8 cellular contexts compared by ENCODE assay signal in the genomic region with DNA sequence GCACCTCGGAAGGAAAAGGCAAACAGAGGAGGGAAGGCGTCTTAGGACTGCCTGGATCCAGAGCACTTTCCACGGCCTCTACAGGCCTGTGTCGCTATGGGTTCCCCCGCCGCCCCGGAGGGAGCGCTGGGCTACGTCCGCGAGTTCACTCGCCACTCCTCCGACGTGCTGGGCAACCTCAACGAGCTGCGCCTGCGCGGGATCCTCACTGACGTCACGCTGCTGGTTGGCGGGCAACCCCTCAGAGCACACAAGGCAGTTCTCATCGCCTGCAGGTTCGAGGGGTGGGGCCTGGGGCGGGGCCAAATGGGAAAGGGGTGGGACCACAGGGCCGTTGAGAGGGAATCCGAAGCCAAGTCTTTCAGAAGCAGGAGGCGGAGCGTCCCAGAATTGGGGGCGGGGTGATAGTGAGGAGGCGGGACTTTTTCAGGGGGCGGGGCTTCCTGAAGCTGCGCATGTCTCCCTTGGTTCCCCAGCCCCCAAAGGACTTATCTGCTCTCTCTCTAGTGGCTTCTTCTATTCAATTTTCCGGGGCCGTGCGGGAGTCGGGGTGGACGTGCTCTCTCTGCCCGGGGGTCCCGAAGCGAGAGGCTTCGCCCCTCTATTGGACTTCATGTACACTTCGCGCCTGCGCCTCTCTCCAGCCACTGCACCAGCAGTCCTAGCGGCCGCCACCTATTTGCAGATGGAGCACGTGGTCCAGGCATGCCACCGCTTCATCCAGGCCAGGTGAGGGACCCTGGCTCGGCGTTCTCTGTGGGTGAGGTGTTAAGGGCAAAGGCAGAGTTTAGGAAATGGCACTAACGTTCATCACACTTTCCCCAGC. TPM values are rescaled to one million over a fixed set of nuclear protein-coding genes. Genes with fewer than 3 reads are reported as not detected.
A peak's percentile ranks its signal among the peaks of the same experiment; 100 is the strongest.
DNase-seq lines count a peak whose midpoint lies in the region; ATAC-seq, FAIRE-seq and TF ChIP-seq lines count a peak whose summit lies in the region.

No MANE protein-coding gene starts in this region.

- no peak for TF ChIP-seq EP300 in suprapubic skin (IDR thresholded peaks at IDR 0.05)

- H3K27ac ChIP-seq in pancreas = peak overlapping the region in 2 of 4 donors; percentile 33 to 62
- peak overlapping the region; percentile 86 for H3K27ac ChIP-seq in suprapubic skin

- 31 to 35% methylated on average over 51 of the region's 51 CpGs for WGBS in pancreas, 2 donors
- WGBS in suprapubic skin = 34% methylated on average over 49 of the region's 51 CpGs

- ATAC-seq in pancreas = peak; percentile 72 to 79 (median 76)
- ATAC-seq in GM18909 (IDR thresholded peaks at IDR 0.05; ENCODE audit: poor library complexity, unreplicated experiment) = no peak

- H3K4me1 ChIP-seq in pancreas (peaks cover 0 to 10% (median 0%) of the 10 kb centered on the region in 3 donors), suprapubic skin (peaks cover 42% of the 10 kb centered on the region)

- no peaks in the 10 kb centered on the region for H3K27me3 ChIP-seq in pancreas
- H3K27me3 ChIP-seq in suprapubic skin = no peaks in the 10 kb centered on the region

- intact Hi-C loops in cardiac septum (cut with DNase I) = loop anchor here (5.0 kb wide), 1 partner anchor 271 kb away; no protein-coding TSS in a partner anchor
- intact Hi-C loops in pancreas (cut with DNase I) = no loop called here

- H3K9me3 ChIP-seq in pancreas (no peaks in the 10 kb centered on the region), suprapubic skin (no peaks in the 10 kb centered on the region)

- FAIRE-seq in pancreas (lab: Jason Lieb, UNC) = no peak

- peak overlapping the region in 2 of 4 donors; percentile 17 to 36 for H3K4me3 ChIP-seq in pancreas
- peak overlapping the region; percentile 44 for H3K4me3 ChIP-seq in suprapubic skin

- H3K36me3 ChIP-seq in pancreas (no peaks in the 10 kb centered on the region), suprapubic skin (no peaks in the 10 kb centered on the region)

- peak in 1 of 2 donors; percentile 60 for TF ChIP-seq POLR2A in suprapubic skin (IDR thresholded peaks at IDR 0.05)

- DNase-seq in SIG-M5 treated with dmso at 0.1 percent for 504 hours (lab: John Stamatoyannopoulos, UW; ENCODE audit: unreplicated experiment) (peak; percentile 59), SIG-M5 (lab: John Stamatoyannopoulos, UW) (no peak), T follicular helper cell (ENCODE audit: low read depth) (peak; percentile 92), cardiac septum (ENCODE audit: low spot score) (peak; percentile 97), pancreas (peak; percentile 87 to 97 (median 95)), suprapubic skin (ENCODE audit: low spot score in 2 of 2) (peak; percentile 96 to 99)
- peak; percentile 74 for DNase-seq in activated naive CD8-positive, alpha-beta T cell treated with anti-CD3 and anti-CD28 coated beads, Interleukin-2, amount 50 U/mL, for 16 hours (ENCODE audit: low read depth, low spot score)

- no peak for TF ChIP-seq CTCF in pancreas (IDR thresholded peaks at IDR 0.05)
- no peak for TF ChIP-seq CTCF in suprapubic skin (IDR thresholded peaks at IDR 0.05)

RNA-seq across cellular contexts. Expression of a gene that starts 0.9 kb away (rescaled TPM):
- total RNA-seq in cardiac septum (8.8 TPM), pancreas (1 to 10 TPM; 1.3 to 2.8 (median 2.0) TPM), suprapubic skin (1 to 10 TPM; 1.6 to 3.1 (median 1.8) TPM)
- polyA plus RNA-seq in pancreas = 1 to 10 TPM; 2.4 to 3.8 TPM

RNA-seq across cellular contexts. Expression of a gene that starts 11.4 kb away (rescaled TPM):
- total RNA-seq in cardiac septum = 171 TPM
- total RNA-seq in pancreas = 100 to 1,000 TPM in 1 of 6 donors, 10 to 100 TPM in 5; 49.3 to 107 (median 73.4) TPM
- polyA plus RNA-seq in pancreas = 100 to 1,000 TPM; 164 to 323 TPM
- 100 to 1,000 TPM in 3 of 4 donors, 10 to 100 TPM in 1; 82.2 to 235 (median 219) TPM for total RNA-seq in suprapubic skin

RNA-seq across cellular contexts. Expression of a gene that starts 12.0 kb away (rescaled TPM):
- 0.48 TPM for total RNA-seq in cardiac septum
- total RNA-seq in pancreas = 1 to 10 TPM in 4 of 6 donors, under 1 TPM in 2; 0.74 to 2.5 (median 1.2) TPM
- polyA plus RNA-seq in pancreas = 1 to 10 TPM; 1.4 to 3.0 TPM
- 1 to 10 TPM; 1.5 to 4.9 (median 3.7) TPM for total RNA-seq in suprapubic skin

RNA-seq across cellular contexts. Expression of a gene that starts 20.1 kb away (rescaled TPM):
- total RNA-seq in cardiac septum (1.1 TPM), pancreas (1 to 10 TPM in 5 of 6 donors, under 1 TPM in 1; 0.61 to 4.3 (median 2.6) TPM), suprapubic skin (10 to 100 TPM in 1 of 4 donors, 1 to 10 TPM in 2, under 1 TPM in 1; 0.26 to 10.8 (median 5.5) TPM)
- polyA plus RNA-seq in pancreas = 10 to 100 TPM in 1 of 2 donors, 1 to 10 TPM in 1; 7.5 to 17.3 TPM

RNA-seq across cellular contexts. Expression of a gene that starts 27.9 kb away (rescaled TPM):
- not detected for total RNA-seq in cardiac septum
- total RNA-seq in pancreas = not detected
- not detected for polyA plus RNA-seq in pancreas
- total RNA-seq in suprapubic skin = 10 to 100 TPM in 3 of 4 donors, 1 to 10 TPM in 1; 9.8 to 34.4 (median 22.8) TPM
